ENCODE assay signal across 9 cellular contexts in the genomic region with DNA sequence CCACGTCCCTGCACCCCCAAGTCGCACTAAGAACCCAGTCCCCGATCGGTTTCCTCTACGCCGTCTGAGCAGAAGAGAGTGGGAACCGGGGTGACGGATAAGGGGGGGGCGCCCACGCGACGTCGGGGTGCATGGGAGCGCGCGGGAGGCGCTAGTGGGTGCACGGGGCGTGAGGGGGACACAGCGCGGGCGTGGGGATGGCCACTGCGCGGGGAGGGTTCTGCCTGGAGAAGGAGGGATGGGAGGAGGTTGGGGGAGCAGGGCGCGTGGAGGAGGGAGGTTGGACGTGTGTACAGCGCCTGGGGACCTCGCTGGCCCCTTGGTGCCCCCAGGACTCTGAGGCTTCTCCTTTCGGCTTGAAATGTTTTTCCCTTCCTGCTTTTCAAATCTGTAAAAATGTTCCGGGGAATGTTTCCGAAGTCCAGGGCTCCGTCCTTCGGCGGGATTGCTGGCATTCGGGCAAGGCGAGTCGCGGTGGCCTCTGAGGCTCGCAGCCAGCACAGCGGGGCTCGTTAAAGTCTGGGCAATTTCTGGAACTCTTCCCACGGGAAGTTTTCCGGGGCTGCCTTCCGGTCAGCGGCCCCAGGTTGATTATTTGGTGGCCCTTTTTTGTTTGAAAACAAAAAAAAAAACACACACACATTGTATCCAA. TPM values are rescaled to one million over a fixed set of nuclear protein-coding genes. Genes with fewer than 3 reads are reported as not detected.
A peak's percentile ranks its signal among the peaks of the same experiment; 100 is the strongest.
DNase-seq lines count a peak whose midpoint lies in the region; ATAC-seq and TF ChIP-seq lines count a peak whose summit lies in the region.
"Had no signal": no experiment of that assay in that cellular context is flagged by ENCODE, and none has a peak within 500 bp of the region (broad histone marks: within the 10 kb centered on the region; RNA-seq: fewer than 3 reads in every experiment).

No MANE protein-coding gene starts in this region.

- H3K27me3 ChIP-seq in cardiac muscle cell, result peaks cover 67% of the 10 kb centered on the region
- H3K27me3 ChIP-seq in right atrium auricular region, result peaks cover 21 to 44% of the 10 kb centered on the region in 2 donors
- peaks cover 0 to 85% (median 35%) of the 10 kb centered on the region in 45 donors for H3K27me3 ChIP-seq in dorsolateral prefrontal cortex
- H3K27me3 ChIP-seq in prostate gland (replicated peaks; ENCODE audit: insufficient read depth), result peaks cover 25% of the 10 kb centered on the region

- no peaks in the 10 kb centered on the region for H3K9me3 Mint-ChIP-seq in natural killer cell treated with Interleukin-12 subunit alpha and Interleukin-12 subunit beta and Interleukin-15 and Interleukin-18, amount 100 ng/mL, for 72 hours

- peak in 1 of 2 donors; percentile 28 for DNase-seq in cardiac muscle cell (ENCODE audit: low read depth in 1 of 2, low spot score in 1 of 2)
- no peak for DNase-seq in right atrium auricular region (ENCODE audit: low spot score)
- DNase-seq in dorsolateral prefrontal cortex, result peak in 1 of 10 donors; percentile 44
- no peak for DNase-seq in natural killer cell treated with Interleukin-12 subunit alpha and Interleukin-12 subunit beta and Interleukin-15 and Interleukin-18, amount 100 ng/mL, for 72 hours (ENCODE audit: low spot score)
- DNase-seq in SHP77 (lab: John Stamatoyannopoulos, UW), result no peak
- no peak for DNase-seq in prostate gland (ENCODE audit: low spot score)
- DNase-seq in EL, result no peak
- DNase-seq: NCI-H1417 treated with DMSO at 0.1 percent for 48 hours had no signal

- no peak overlapping the region for H3K27ac ChIP-seq in cardiac muscle cell
- no peak overlapping the region for H3K27ac ChIP-seq in right atrium auricular region
- H3K27ac ChIP-seq in dorsolateral prefrontal cortex, result peak overlapping the region in 57 of 59 donors; percentile 46 to 97 (median 85)
- no peak overlapping the region for H3K27ac ChIP-seq in urinary bladder (ENCODE audit: low read depth)
- no peak overlapping the region for H3K27ac ChIP-seq in prostate gland

- H3K4me1 Mint-ChIP-seq in natural killer cell treated with Interleukin-12 subunit alpha and Interleukin-12 subunit beta and Interleukin-15 and Interleukin-18, amount 100 ng/mL, for 72 hours (ENCODE audit: low read depth in 2 of 2), result no peaks in the 10 kb centered on the region

- H3K9me3 ChIP-seq in cardiac muscle cell (ENCODE audit: low read depth), result no peaks in the 10 kb centered on the region
- no peaks in the 10 kb centered on the region for H3K9me3 ChIP-seq in right atrium auricular region
- no peaks in the 10 kb centered on the region for H3K9me3 ChIP-seq in prostate gland

- H3K4me1 ChIP-seq in cardiac muscle cell (ENCODE audit: low read depth) (peaks cover 15% of the 10 kb centered on the region), right atrium auricular region (peaks cover 0 to 36% of the 10 kb centered on the region in 2 donors), urinary bladder (ENCODE audit: insufficient read depth) (peaks cover 3% of the 10 kb centered on the region), prostate gland (replicated peaks) (no peaks in the 10 kb centered on the region)

- H3K36me3 ChIP-seq in cardiac muscle cell, result no peaks in the 10 kb centered on the region
- H3K36me3 ChIP-seq in right atrium auricular region, result no peaks in the 10 kb centered on the region
- H3K36me3 ChIP-seq in urinary bladder (ENCODE audit: insufficient read depth), result no peaks in the 10 kb centered on the region
- no peaks in the 10 kb centered on the region for H3K36me3 ChIP-seq in prostate gland

- ATAC-seq in natural killer cell treated with Interleukin-12 subunit alpha and Interleukin-12 subunit beta and Interleukin-15 and Interleukin-18, amount 100 ng/mL, for 72 hours, result peak; percentile 28 to 55

- no peak for TF ChIP-seq POLR2A in prostate gland (IDR thresholded peaks at IDR 0.05)

- peak overlapping the region; percentile 32 for H3K4me3 ChIP-seq in cardiac muscle cell
- H3K4me3 ChIP-seq in right atrium auricular region, result peak overlapping the region in 1 of 2 donors; percentile 45
- peak overlapping the region; percentile 4 to 66 (median 48) for H3K4me3 ChIP-seq in dorsolateral prefrontal cortex
- peak overlapping the region; percentile 27 for H3K4me3 ChIP-seq in urinary bladder (ENCODE audit: low read depth, low read length)
- no peak overlapping the region for H3K4me3 ChIP-seq in prostate gland

- H3K4me3 Mint-ChIP-seq in natural killer cell treated with Interleukin-12 subunit alpha and Interleukin-12 subunit beta and Interleukin-15 and Interleukin-18, amount 100 ng/mL, for 72 hours, result peak overlapping the region; percentile 47

- no peak for TF ChIP-seq CTCF in cardiac muscle cell (IDR thresholded peaks at IDR 0.05; ENCODE audit: low read depth, low read length)
- TF ChIP-seq CTCF in right atrium auricular region (IDR thresholded peaks at IDR 0.05), result no peak
- TF ChIP-seq CTCF in dorsolateral prefrontal cortex (IDR thresholded peaks at IDR 0.05 in 54 of 56, conservative IDR thresholded peaks at IDR 0.05 in 2 of 56; ENCODE audit: low read depth in 1 of 56, partially characterized antibody in 56 of 56), result no peak
- no peak for TF ChIP-seq CTCF in prostate gland (IDR thresholded peaks at IDR 0.05)

- 4% methylated on average over 46 of the region's 46 CpGs for WGBS in urinary bladder
- 5% methylated on average over 45 of the region's 46 CpGs for WGBS in prostate gland

- H3K36me3 Mint-ChIP-seq in natural killer cell treated with Interleukin-12 subunit alpha and Interleukin-12 subunit beta and Interleukin-15 and Interleukin-18, amount 100 ng/mL, for 72 hours, result no peaks in the 10 kb centered on the region

- peaks cover 33 to 44% of the 10 kb centered on the region in 2 donors for H3K27me3 Mint-ChIP-seq in natural killer cell treated with Interleukin-12 subunit alpha and Interleukin-12 subunit beta and Interleukin-15 and Interleukin-18, amount 100 ng/mL, for 72 hours

- intact Hi-C loops in dorsolateral prefrontal cortex (cut with DNase I), result no loop called here
- intact Hi-C loops in prostate gland (cut with DNase I), result no loop called here

- no peak overlapping the region for H3K27ac Mint-ChIP-seq in natural killer cell treated with Interleukin-12 subunit alpha and Interleukin-12 subunit beta and Interleukin-15 and Interleukin-18, amount 100 ng/mL, for 72 hours

RNA-seq across cellular contexts. Expression of a gene that starts 13.1 kb away (rescaled TPM):
- total RNA-seq in cardiac muscle cell (103 and 142 TPM in 2 replicates), right atrium auricular region (10 to 100 TPM; 76.1 to 91.6 TPM), dorsolateral prefrontal cortex (100 to 1,000 TPM; 104 to 415 (median 196) TPM), urinary bladder (17.3 TPM), prostate gland (100 to 1,000 TPM; 116 to 147 TPM)
- polyA plus RNA-seq in cardiac muscle cell (57.6 and 72.3 TPM in 2 replicates), urinary bladder (89.6 TPM)
- total RNA-seq in natural killer cell treated with Interleukin-12 subunit alpha and Interleukin-12 subunit beta and Interleukin-15 and Interleukin-18, amount 100 ng/mL, for 72 hours, result 10 to 100 TPM; 66.0 to 71.2 TPM

Comparison
In these comparisons a context has a peak if more than half of its experiments do, and no peak if none do; other contexts are left out.
1. H3K27ac ChIP-seq: peak in dorsolateral prefrontal cortex (57 of 59); none in cardiac muscle cell (single experiment), right atrium auricular region (0 of 2), urinary bladder (single experiment) and prostate gland (0 of 2).
2. H3K4me3 ChIP-seq: peak in cardiac muscle cell (single experiment), dorsolateral prefrontal cortex (59 of 59) and urinary bladder (single experiment); none in prostate gland (0 of 2).